8 cellular contexts compared by ENCODE assay signal in the genomic region with DNA sequence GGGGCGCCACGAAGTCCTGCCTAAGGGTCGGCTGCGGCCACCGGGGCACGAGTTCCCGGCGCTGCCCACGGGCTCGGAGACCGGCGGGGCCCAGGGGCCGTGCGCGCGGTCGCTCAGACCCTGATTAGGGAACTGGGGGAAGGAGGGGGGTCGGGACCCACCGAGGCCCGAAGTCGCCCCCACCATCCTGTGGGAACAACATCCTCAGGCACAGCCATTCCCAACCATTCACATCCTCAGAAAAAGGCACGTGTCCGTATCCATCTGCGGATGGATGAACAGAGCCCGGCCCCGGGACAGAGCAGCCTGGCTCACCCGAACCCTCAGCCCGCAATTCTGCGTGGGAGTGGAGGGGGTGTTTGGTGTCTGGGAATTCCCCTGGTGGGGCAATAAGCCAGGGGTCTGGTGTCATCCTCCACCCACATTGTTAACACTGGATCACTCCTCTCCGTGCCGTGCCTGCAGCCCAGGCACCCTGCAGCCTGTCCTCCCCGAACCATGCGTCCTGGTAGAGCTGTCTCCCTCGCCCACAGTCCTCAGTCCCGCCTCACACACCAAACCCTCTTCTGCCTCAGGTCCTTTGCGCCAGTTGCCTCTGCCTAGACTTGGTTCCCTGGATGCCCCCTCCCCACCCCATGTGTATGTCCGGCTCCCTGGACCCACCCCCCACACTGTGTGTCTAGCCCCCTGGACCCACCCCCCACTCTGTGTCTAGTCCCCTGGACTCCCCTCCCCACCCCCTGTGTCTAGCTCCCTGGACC. TPM values are rescaled to one million over a fixed set of nuclear protein-coding genes. Genes with fewer than 3 reads are reported as not detected.
A peak's percentile ranks its signal among the peaks of the same experiment; 100 is the strongest.
DNase-seq lines count a peak whose midpoint lies in the region; ATAC-seq, FAIRE-seq and TF ChIP-seq lines count a peak whose summit lies in the region.

No MANE protein-coding gene starts in this region.

- peak overlapping the region; percentile 76 for H4K12ac ChIP-seq in trophoblast cell (ENCODE audit: low read depth, low read length)

- H3K4ac ChIP-seq in trophoblast cell (ENCODE audit: low read depth, low read length), result peak overlapping the region; percentile 12

- no peak overlapping the region for H2BK5ac ChIP-seq in trophoblast cell (ENCODE audit: low read depth, low read length, poor library complexity)

- peak overlapping the region; percentile 87 for H3K9ac ChIP-seq in trophoblast cell (ENCODE audit: low read length)

- peak overlapping the region; percentile 90 for H2AFZ ChIP-seq in trophoblast cell (ENCODE audit: insufficient read depth, low read length, poor library complexity)

- peaks cover 8% of the 10 kb centered on the region for H3K79me2 ChIP-seq in trophoblast cell (ENCODE audit: control insufficient read depth, insufficient read depth, low read length, poor library complexity)

- H2BK12ac ChIP-seq in trophoblast cell (ENCODE audit: low read length), result no peak overlapping the region

- no peak for TF ChIP-seq POLR2A in adrenal gland (IDR thresholded peaks at IDR 0.05)

- H3K18ac ChIP-seq in trophoblast cell (ENCODE audit: low read length), result peak overlapping the region; percentile 66

- H2AK5ac ChIP-seq in trophoblast cell (ENCODE audit: low read length), result no peak overlapping the region

- peak; percentile 27 to 33 for DNase-seq in SHP77 (lab: John Stamatoyannopoulos, UW)
- no peak for DNase-seq in SHP77 treated with DMSO at 0.1 percent for 48 hours (lab: John Stamatoyannopoulos, UW)
- peak; percentile 92 for DNase-seq in RCC 7860 (ENCODE audit: low spot score)
- DNase-seq in adrenal gland, result peak in 5 of 7 donors; percentile 49 to 79 (median 61)
- no peak for DNase-seq in heart right ventricle
- peak; percentile 60 to 64 for DNase-seq in trophoblast cell

- H3K27me3 ChIP-seq in adrenal gland (no peaks in the 10 kb centered on the region), heart right ventricle (no peaks in the 10 kb centered on the region), trophoblast cell (ENCODE audit: insufficient read depth, low read length) (no peaks in the 10 kb centered on the region)

- H3K36me3 ChIP-seq in adrenal gland (replicated peaks in 1 of 2), result no peaks in the 10 kb centered on the region
- no peaks in the 10 kb centered on the region for H3K36me3 ChIP-seq in heart right ventricle
- no peaks in the 10 kb centered on the region for H3K36me3 ChIP-seq in trophoblast cell (ENCODE audit: control insufficient read depth in 1 of 2, insufficient read depth in 2 of 2, low read length in 2 of 2)

- ATAC-seq in HG03432 (IDR thresholded peaks at IDR 0.05; ENCODE audit: unreplicated experiment), result peak; percentile 17
- ATAC-seq in heart right ventricle, result peak; percentile 23 to 57 (median 32)
- ATAC-seq in GM19455 (IDR thresholded peaks at IDR 0.05; ENCODE audit: unreplicated experiment), result no peak

- intact Hi-C loops in adrenal gland (cut with DNase I), result no loop called here
- intact Hi-C loops in heart right ventricle (cut with DNase I), result no loop called here

- H3K9me3 ChIP-seq in adrenal gland (replicated peaks in 1 of 3) (no peaks in the 10 kb centered on the region), heart right ventricle (no peaks in the 10 kb centered on the region), trophoblast cell (ENCODE audit: insufficient read depth, low read depth, low read length) (no peaks in the 10 kb centered on the region)

- H3K4me1 ChIP-seq in adrenal gland (replicated peaks in 1 of 2) (peaks cover 36 to 39% of the 10 kb centered on the region in 2 donors), heart right ventricle (peaks cover 11 to 60% (median 32%) of the 10 kb centered on the region in 9 donors), trophoblast cell (ENCODE audit: control insufficient read depth in 1 of 2, insufficient read depth in 2 of 2, low read length in 2 of 2) (peaks cover 23 to 29% of the 10 kb centered on the region in 2 experiments)

- 7 to 32% (median 14%) methylated on average over 8 to 37 of the region's 37 CpGs for WGBS in adrenal gland, 4 donors
- WGBS in heart right ventricle, 2 donors, result 7 to 8% methylated on average over 36 to 37 of the region's 37 CpGs
- WGBS in trophoblast cell (ENCODE audit: extremely low coverage, insufficient coverage, insufficient read length), result no CpG with 5 or more reads among the region's 37 CpGs

- H4K8ac ChIP-seq in trophoblast cell (ENCODE audit: low read depth, low read length), result peak overlapping the region; percentile 86

- TF ChIP-seq CTCF in adrenal gland (IDR thresholded peaks at IDR 0.05) (no peak), heart right ventricle (IDR thresholded peaks at IDR 0.05) (no peak)

- peak; percentile 79 for FAIRE-seq in RCC 7860 (lab: Jason Lieb, UNC)

- peak overlapping the region; percentile 59 for H2BK120ac ChIP-seq in trophoblast cell (ENCODE audit: insufficient read depth, low read length, poor library complexity)

- H3K4me2 ChIP-seq in trophoblast cell (ENCODE audit: low read length), result peak overlapping the region; percentile 93

- H3K23ac ChIP-seq in trophoblast cell (ENCODE audit: low read length), result no peak overlapping the region

- H3K79me1 ChIP-seq in trophoblast cell (ENCODE audit: low read length), result peaks cover 30% of the 10 kb centered on the region

- H3K4me3 ChIP-seq in adrenal gland, result peak overlapping the region; percentile 44 to 91 (median 82)
- peak overlapping the region; percentile 75 to 99 (median 95) for H3K4me3 ChIP-seq in heart right ventricle
- H3K4me3 ChIP-seq in trophoblast cell (ENCODE audit: low read depth, low read length), result peak overlapping the region; percentile 88

- peak overlapping the region in 4 of 5 donors; percentile 14 to 85 (median 68) for H3K27ac ChIP-seq in adrenal gland
- peak overlapping the region; percentile 45 to 97 (median 82) for H3K27ac ChIP-seq in heart right ventricle
- peak overlapping the region; percentile 35 for H3K27ac ChIP-seq in trophoblast cell (ENCODE audit: low read depth, low read length)

- peak overlapping the region; percentile 84 for H4K91ac ChIP-seq in trophoblast cell (ENCODE audit: low read depth, low read length)

- H3K14ac ChIP-seq in trophoblast cell (ENCODE audit: low read length), result peak overlapping the region; percentile 76

RNA-seq across cellular contexts. Expression of a gene that starts 0.8 kb away (rescaled TPM):
- 10 to 100 TPM; 14.7 to 51.3 (median 28.8) TPM for total RNA-seq in adrenal gland
- polyA plus RNA-seq in adrenal gland, result 100 to 1,000 TPM in 2 of 3 donors, 1 to 10 TPM in 1; 7.1 to 275 (median 129) TPM
- total RNA-seq in heart right ventricle, result 10 to 100 TPM in 8 of 10 donors, 1 to 10 TPM in 2; 7.0 to 16.2 (median 10.7) TPM
- polyA plus RNA-seq in heart right ventricle, result 10 to 100 TPM in 1 of 2 donors, 1 to 10 TPM in 1; 9.4 to 34.5 TPM
- 16.0 and 17.2 TPM in 2 replicates for polyA plus RNA-seq in trophoblast cell (2013)

RNA-seq across cellular contexts. Expression of a gene that starts 15.4 kb away (rescaled TPM):
- total RNA-seq in adrenal gland (10 to 100 TPM; 21.9 to 58.6 (median 40.1) TPM), heart right ventricle (10 to 100 TPM in 5 of 10 donors, 1 to 10 TPM in 5; 4.8 to 65.3 (median 10.1) TPM)
- polyA plus RNA-seq in adrenal gland (10 to 100 TPM in 2 of 3 donors, 1 to 10 TPM in 1; 2.7 to 14.4 (median 10.5) TPM), heart right ventricle (10 to 100 TPM in 1 of 2 donors, 1 to 10 TPM in 1; 8.4 to 33.6 TPM)
- 106 and 112 TPM in 2 replicates for polyA plus RNA-seq in trophoblast cell (2013)

Comparison
In these comparisons a context has a peak if more than half of its experiments do, and no peak if none do; other contexts are left out.
1. DNase-seq: peak in SHP77 (2 of 2), RCC 7860 (single experiment), adrenal gland (5 of 7) and trophoblast cell (2 of 2); none in SHP77 treated with DMSO at 0.1 percent for 48 hours (single experiment) and heart right ventricle (0 of 2).
2. Peak in every context shown above with its lines, with median percentiles within 50 percentile points of each other: H3K27ac ChIP-seq and H3K4me3 ChIP-seq.